In genomic region chrX:78979789-78980464, GRCh38 we compare ENCODE assay signal across 9 cellular contexts. TPM values are rescaled to one million over a fixed set of nuclear protein-coding genes. Genes with fewer than 3 reads are reported as not detected.
DNase-seq lines count a peak whose midpoint lies in the region; ATAC-seq lines count a peak whose summit lies in the region.
"Had no signal": no experiment of that assay in that cellular context is flagged by ENCODE, and none has a peak within 500 bp of the region (broad histone marks: within the 10 kb centered on the region; RNA-seq: fewer than 3 reads in every experiment).

No MANE protein-coding gene starts in this region.

- H3K4me3 Mint-ChIP-seq in activated T-cell treated with anti-CD3 and anti-CD28 coated beads, Interleukin-2, amount 50 U/mL, for 72 hours, result peak overlapping the region; percentile 38 to 83
- peak overlapping the region; percentile 54 for H3K4me3 Mint-ChIP-seq in stimulated activated effector memory CD8-positive, alpha-beta T cell treated with anti-CD3 and anti-CD28 coated beads, Interleukin-12 subunit alpha, Interleukin-12 subunit beta, amount 100 ng/mL, for 72 hours

- peaks cover 15 to 20% of the 10 kb centered on the region in 2 donors for H3K36me3 Mint-ChIP-seq in activated T-cell treated with anti-CD3 and anti-CD28 coated beads, Interleukin-2, amount 50 U/mL, for 72 hours (ENCODE audit: insufficient read depth in 2 of 2)
- no peaks in the 10 kb centered on the region for H3K36me3 Mint-ChIP-seq in stimulated activated effector memory CD8-positive, alpha-beta T cell treated with anti-CD3 and anti-CD28 coated beads, Interleukin-12 subunit alpha, Interleukin-12 subunit beta, amount 100 ng/mL, for 72 hours

- H3K27ac Mint-ChIP-seq in activated T-cell treated with anti-CD3 and anti-CD28 coated beads, Interleukin-2, amount 50 U/mL, for 72 hours, result peak overlapping the region; percentile 91
- H3K27ac Mint-ChIP-seq in stimulated activated effector memory CD8-positive, alpha-beta T cell treated with anti-CD3 and anti-CD28 coated beads, Interleukin-12 subunit alpha, Interleukin-12 subunit beta, amount 100 ng/mL, for 72 hours, result peak overlapping the region; percentile 87

- H3K27ac ChIP-seq in substantia nigra (ENCODE audit: low read depth, low read length, poor library complexity, severe bottlenecking), result no peak overlapping the region

- H3K9me3 Mint-ChIP-seq in activated T-cell treated with anti-CD3 and anti-CD28 coated beads, Interleukin-2, amount 50 U/mL, for 72 hours, result peaks cover 2 to 12% of the 10 kb centered on the region in 2 donors
- H3K9me3 Mint-ChIP-seq in stimulated activated effector memory CD8-positive, alpha-beta T cell treated with anti-CD3 and anti-CD28 coated beads, Interleukin-12 subunit alpha, Interleukin-12 subunit beta, amount 100 ng/mL, for 72 hours, result no peaks in the 10 kb centered on the region

- DNase-seq in activated T-cell treated with anti-CD3 and anti-CD28 coated beads, Interleukin-2, amount 50 U/mL, for 72 hours, result peak; percentile 20 to 43
- no peak for DNase-seq in activated T-cell treated with anti-CD3 and anti-CD28 coated beads, Interleukin-2, amount 50 U/mL, for 48 hours
- DNase-seq in MV-4-11 (lab: John Stamatoyannopoulos, UW) (peak; percentile 64), substantia nigra (lab: John Stamatoyannopoulos, UW) (no peak), NAMALWA (ENCODE audit: low spot score) (no peak), NCI-H1417 treated with DMSO at 0.1 percent for 48 hours (lab: John Stamatoyannopoulos, UW) (no peak)
- no peak for DNase-seq in stimulated activated effector memory CD8-positive, alpha-beta T cell treated with anti-CD3 and anti-CD28 coated beads, Interleukin-12 subunit alpha, Interleukin-12 subunit beta, amount 100 ng/mL, for 72 hours (ENCODE audit: low spot score in 2 of 2)

- ATAC-seq in activated T-cell treated with anti-CD3 and anti-CD28 coated beads, Interleukin-2, amount 50 U/mL, for 72 hours (replicated peaks in 1 of 2), result peak; percentile 91 to 97
- ATAC-seq in HG02759 (IDR thresholded peaks at IDR 0.05; ENCODE audit: unreplicated experiment), result peak; percentile 99
- peak; percentile 96 for ATAC-seq in stimulated activated effector memory CD8-positive, alpha-beta T cell treated with anti-CD3 and anti-CD28 coated beads, Interleukin-12 subunit alpha, Interleukin-12 subunit beta, amount 100 ng/mL, for 72 hours

- peaks cover 33% of the 10 kb centered on the region for H3K27me3 Mint-ChIP-seq in activated T-cell treated with anti-CD3 and anti-CD28 coated beads, Interleukin-2, amount 50 U/mL, for 72 hours (ENCODE audit: low read depth)

- peaks cover 24% of the 10 kb centered on the region for H3K4me1 Mint-ChIP-seq in activated T-cell treated with anti-CD3 and anti-CD28 coated beads, Interleukin-2, amount 50 U/mL, for 72 hours (ENCODE audit: low read depth)
- peaks cover 6% of the 10 kb centered on the region for H3K4me1 Mint-ChIP-seq in stimulated activated effector memory CD8-positive, alpha-beta T cell treated with anti-CD3 and anti-CD28 coated beads, Interleukin-12 subunit alpha, Interleukin-12 subunit beta, amount 100 ng/mL, for 72 hours

RNA-seq across cellular contexts. Expression of gene P2RY10, which starts 34.7 kb away (rescaled TPM):
- total RNA-seq in activated T-cell treated with anti-CD3 and anti-CD28 coated beads, Interleukin-2, amount 50 U/mL, for 72 hours, result 10 to 100 TPM; 81.3 to 82.7 TPM
- total RNA-seq: fibroblast of lung had no signal

Comparison
In these comparisons a context has a peak if more than half of its experiments do, and no peak if none do; other contexts are left out.
1. DNase-seq: peak in activated T-cell treated with anti-CD3 and anti-CD28 coated beads, Interleukin-2, amount 50 U/mL, for 72 hours (2 of 2) and MV-4-11 (single experiment); none in activated T-cell treated with anti-CD3 and anti-CD28 coated beads, Interleukin-2, amount 50 U/mL, for 48 hours (0 of 2), stimulated activated effector memory CD8-positive, alpha-beta T cell treated with anti-CD3 and anti-CD28 coated beads, Interleukin-12 subunit alpha, Interleukin-12 subunit beta, amount 100 ng/mL, for 72 hours (0 of 2), substantia nigra (0 of 49), NAMALWA (single experiment) and NCI-H1417 treated with DMSO at 0.1 percent for 48 hours (single experiment).
2. Peak in every context shown above with its lines, with median percentiles within 50 percentile points of each other: ATAC-seq.